In genomic region chr19:6501740-6502648, GRCh38 we compare ENCODE assay signal across 8 cellular contexts. TPM values are rescaled to one million over a fixed set of nuclear protein-coding genes. Genes with fewer than 3 reads are reported as not detected.
A peak's percentile ranks its signal among the peaks of the same experiment; 100 is the strongest.
DNase-seq lines count a peak whose midpoint lies in the region; ATAC-seq and TF ChIP-seq lines count a peak whose summit lies in the region.

Gene TUBB4A, minus strand, starts transcription at chr19:6502309. Its CDS starts 97 bp downstream, at chr19:6502212.

- CTCF ChIA-PET in IMR-90 (lab: Yijun Ruan, JAX): no interaction called here

- H2BK15ac ChIP-seq in IMR-90 (ENCODE audit: low read depth, low read length): no peak within 1 kb of the TSS

- no peak within 1 kb of the TSS for H2AK9ac ChIP-seq in IMR-90 (replicated peaks; ENCODE audit: low read depth, low read length, poor library complexity)

- H3K27me3 Mint-ChIP-seq in CD4-positive, CD25-positive, alpha-beta regulatory T cell: peaks cover 41% of the 10 kb centered on the region

- no peak within 1 kb of the TSS for H2AK5ac ChIP-seq in IMR-90 (ENCODE audit: low read depth, low read length)

- dilution Hi-C loops in IMR-90 (cut with HindIII; ENCODE audit: low sequenced_read_pairs, unreplicated experiment): no loop called here

- H3K56ac ChIP-seq in IMR-90 (ENCODE audit: extremely low read depth, insufficient read depth, low read length): no peak within 1 kb of the TSS

- no peaks in the 10 kb centered on the region for H3K9me1 ChIP-seq in IMR-90 (ENCODE audit: insufficient read depth, low read length)

- H3K79me1 ChIP-seq in IMR-90 (ENCODE audit: low read depth in 1 of 2, low read length in 2 of 2): no peaks in the 10 kb centered on the region

- ATAC-seq in CD4-positive, CD25-positive, alpha-beta regulatory T cell (ENCODE audit: low read depth in 2 of 2): peak in 1 of 2 donors; percentile 3
- ATAC-seq in IMR-90 (ENCODE audit: low read depth) (no peak; the same call in 1 of the 2 replicates), HG03342 (IDR thresholded peaks at IDR 0.05; ENCODE audit: unreplicated experiment) (no peak), GM18873 (IDR thresholded peaks at IDR 0.05; ENCODE audit: low FRiP score, unreplicated experiment) (no peak), GM18909 (IDR thresholded peaks at IDR 0.05; ENCODE audit: poor library complexity, unreplicated experiment) (no peak)

- peak within 1 kb of the TSS; percentile 32 to 91 (median 74) for H3K4me3 Mint-ChIP-seq in CD4-positive, CD25-positive, alpha-beta regulatory T cell

- in situ Hi-C loops in IMR-90 (cut with MboI; ENCODE audit: low sequenced_read_pairs): no loop called here

- POLR2A ChIA-PET in IMR-90 (lab: Charles Lee; ENCODE audit: unreplicated experiment): no interaction called here

- no peaks in the 10 kb centered on the region for H4K20me1 ChIP-seq in IMR-90 (ENCODE audit: insufficient read depth, low read length)

- TF ChIP-seq RAD21 in IMR-90 (IDR thresholded peaks at IDR 0.05; ENCODE audit: low read length): no peak

- H2BK5ac ChIP-seq in IMR-90 (ENCODE audit: low read depth, low read length, poor library complexity, severe bottlenecking): no peak within 1 kb of the TSS

- no peaks in the 10 kb centered on the region for H3K9me3 ChIP-seq in CD4-positive, CD25-positive, alpha-beta regulatory T cell (ENCODE audit: control insufficient read depth in 2 of 2, low read length in 2 of 2)
- no peaks in the 10 kb centered on the region for H3K9me3 ChIP-seq in IMR-90 (ENCODE audit: control insufficient read depth, insufficient read depth, low read length)
- H3K9me3 ChIP-seq in iPS DF 6.9 (ENCODE audit: control insufficient read depth, insufficient read depth, low read length): no peaks in the 10 kb centered on the region
- H3K9me3 ChIP-seq in spleen: no peaks in the 10 kb centered on the region

- TF ChIP-seq CTCF in IMR-90 (conservative IDR thresholded peaks at IDR 0.05; ENCODE audit: low read depth, low read length) (no peak), spleen (IDR thresholded peaks at IDR 0.05 in 8 of 11, conservative IDR thresholded peaks at IDR 0.05 in 3 of 11) (no peak)

- intact Hi-C loops in IMR-90 (cut with micrococcal nuclease) (no loop called here), spleen (cut with DNase I; ENCODE audit: low total_unique reads) (no loop called here)

- peak within 1 kb of the TSS in 1 of 3 donors; percentile 79 for H3K27ac Mint-ChIP-seq in CD4-positive, CD25-positive, alpha-beta regulatory T cell

- no peak within 1 kb of the TSS for H2BK20ac ChIP-seq in IMR-90 (ENCODE audit: low read depth, low read length)

- H4K91ac ChIP-seq in IMR-90 (ENCODE audit: insufficient read depth, low read depth, low read length): no peak within 1 kb of the TSS

- peaks cover 9% of the 10 kb centered on the region for H3K27me3 ChIP-seq in CD4-positive, CD25-positive, alpha-beta regulatory T cell (ENCODE audit: control insufficient read depth, insufficient read depth, low read length)
- H3K27me3 ChIP-seq in IMR-90 (ENCODE audit: control insufficient read depth, insufficient read depth, low read length): peaks cover 23% of the 10 kb centered on the region
- H3K27me3 ChIP-seq in iPS DF 6.9 (ENCODE audit: control insufficient read depth, insufficient read depth, low read length): no peaks in the 10 kb centered on the region
- peaks cover 0 to 46% (median 14%) of the 10 kb centered on the region in 7 donors for H3K27me3 ChIP-seq in spleen (replicated peaks in 1 of 7)

- no peak within 1 kb of the TSS for H3K9ac ChIP-seq in IMR-90 (ENCODE audit: low read depth, low read length)

- H3K36me3 Mint-ChIP-seq in CD4-positive, CD25-positive, alpha-beta regulatory T cell: no peaks in the 10 kb centered on the region

- peaks cover 0 to 19% (median 9%) of the 10 kb centered on the region in 4 donors for H3K4me1 Mint-ChIP-seq in CD4-positive, CD25-positive, alpha-beta regulatory T cell

- peak within 1 kb of the TSS; percentile 56 for H2AFZ ChIP-seq in IMR-90 (replicated peaks; ENCODE audit: low read length, poor library complexity)

- no peak for DNase-seq in CD4-positive, CD25-positive, alpha-beta regulatory T cell
- DNase-seq in IMR-90 (no peak), iPS DF 6.9 (ENCODE audit: low read depth, low spot score) (no peak), spleen (peak; percentile 86)
- DNase-seq in activated naive CD4-positive, alpha-beta T cell treated with anti-CD3 and anti-CD28 coated beads, Interleukin-2, amount 50 U/mL, for 16 hours: peak; percentile 61

- H3K4me1 ChIP-seq in CD4-positive, CD25-positive, alpha-beta regulatory T cell (ENCODE audit: control insufficient read depth, insufficient read depth, low read length, poor library complexity, severe bottlenecking): peaks cover 19% of the 10 kb centered on the region
- H3K4me1 ChIP-seq in IMR-90 (ENCODE audit: control insufficient read depth, insufficient read depth, low read length): no peaks in the 10 kb centered on the region
- H3K4me1 ChIP-seq in iPS DF 6.9 (ENCODE audit: control insufficient read depth, insufficient read depth, low read length): 0 out of 2 replicates have a peak, but pooled peaks cover 1% of the 10 kb centered on the region
- H3K4me1 ChIP-seq in spleen: peaks cover 8 to 69% (median 42%) of the 10 kb centered on the region in 6 donors

- H4K5ac ChIP-seq in IMR-90 (ENCODE audit: low read depth, low read length): no peak within 1 kb of the TSS

- H3K4ac ChIP-seq in IMR-90 (ENCODE audit: low read depth, low read length): no peak within 1 kb of the TSS

- no peak within 1 kb of the TSS for H3K4me2 ChIP-seq in IMR-90 (ENCODE audit: low read depth, low read length)

- H4K8ac ChIP-seq in IMR-90 (ENCODE audit: low read depth in 2 of 2, low read length in 2 of 2): no peak within 1 kb of the TSS

- WGBS in IMR-90 (ENCODE audit: extremely low coverage in 2 of 2, insufficient read length in 1 of 2), 2 experiments: 2% methylated on average over 34 of the region's 71 CpGs; no CpG with 5 or more reads in 1 of the 2 experiments
- no CpG with 5 or more reads among the region's 71 CpGs for WGBS in iPS DF 6.9 (ENCODE audit: insufficient coverage, insufficient read length)
- 1 to 3% (median 2%) methylated on average over 40 to 71 of the region's 71 CpGs for WGBS in spleen, 5 donors

- no peak within 1 kb of the TSS for H3K18ac ChIP-seq in IMR-90 (ENCODE audit: low read depth, low read length)

- H2BK120ac ChIP-seq in IMR-90 (ENCODE audit: low read depth, low read length): no peak within 1 kb of the TSS

- H3K36me3 ChIP-seq in CD4-positive, CD25-positive, alpha-beta regulatory T cell (ENCODE audit: control insufficient read depth, insufficient read depth, low read length): no peaks in the 10 kb centered on the region
- H3K36me3 ChIP-seq in IMR-90 (ENCODE audit: control insufficient read depth, insufficient read depth, low read length) (no peaks in the 10 kb centered on the region), iPS DF 6.9 (ENCODE audit: control insufficient read depth, insufficient read depth, low read length) (no peaks in the 10 kb centered on the region), spleen (no peaks in the 10 kb centered on the region)

- H3K4me3 ChIP-seq in CD4-positive, CD25-positive, alpha-beta regulatory T cell (ENCODE audit: low read depth, low read length): no peak within 1 kb of the TSS
- H3K4me3 ChIP-seq in IMR-90 (ENCODE audit: insufficient read depth, low read depth, low read length) (no peak within 1 kb of the TSS), iPS DF 6.9 (ENCODE audit: low read length) (peak within 1 kb of the TSS; percentile 62), spleen (peak within 1 kb of the TSS; percentile 47 to 78 (median 59))

- H3K14ac ChIP-seq in IMR-90 (replicated peaks; ENCODE audit: low read depth, low read length): no peak within 1 kb of the TSS

- TF ChIP-seq POLR2A in IMR-90 (IDR thresholded peaks at IDR 0.05; ENCODE audit: low read depth, low read length): no peak
- no peak for TF ChIP-seq POLR2A in spleen (IDR thresholded peaks at IDR 0.05)

- no peak within 1 kb of the TSS for H3K27ac ChIP-seq in CD4-positive, CD25-positive, alpha-beta regulatory T cell (ENCODE audit: insufficient read depth, low read length, poor library complexity, severe bottlenecking)
- H3K27ac ChIP-seq in IMR-90 (ENCODE audit: insufficient read depth, low read length) (no peak within 1 kb of the TSS), iPS DF 6.9 (ENCODE audit: low read length) (no peak within 1 kb of the TSS), spleen (peak within 1 kb of the TSS in 6 of 8 donors; percentile 44 to 79 (median 65))

- no peak within 1 kb of the TSS for H3K23ac ChIP-seq in IMR-90 (ENCODE audit: low read depth, low read length)

- BruUV-seq in IMR-90 (replicated peaks; lab: Mats Ljungman, UMichigan): no TSS peak

- peaks cover 0 to 5% (median 0%) of the 10 kb centered on the region in 7 donors for H3K9me3 Mint-ChIP-seq in CD4-positive, CD25-positive, alpha-beta regulatory T cell

TF ChIP-seq in IMR-90, 13 proteins besides CTCF, POLR2A, EP300 and RAD21:
- TF ChIP-seq NFE2L2 (IDR thresholded peaks at IDR 0.05; ENCODE audit: low read depth, low read length): no peak

RNA-seq across cellular contexts. Expression of gene TUBB4A, which starts in this region (rescaled TPM):
- total RNA-seq in CD4-positive, CD25-positive, alpha-beta regulatory T cell: 1.3 TPM
- polyA plus RNA-seq in CD4-positive, CD25-positive, alpha-beta regulatory T cell: 1 to 10 TPM in 1 of 4 donors, under 1 TPM in 1, not detected in 2; 0.36 to 1.0 TPM
- total RNA-seq in IMR-90 (2012; rRNA removed): not detected in 2 replicates
- polyA plus RNA-seq in IMR-90 (2012; rRNA removed): not detected in 2 replicates
- polyA plus RNA-seq in IMR-90 (2012; cell fraction: cytosol; rRNA removed): not detected in 2 replicates
- not detected in 2 replicates for polyA plus RNA-seq in IMR-90 (2012; cell fraction: nucleus; rRNA removed; ENCODE audit: low replicate concordance)
- 10 to 100 TPM; 11.4 to 23.8 (median 20.7) TPM for total RNA-seq in spleen
- polyA plus RNA-seq in spleen: 1 to 10 TPM; 1.7 to 7.2 (median 2.0) TPM

Comparison
In these comparisons a context has a peak if more than half of its experiments do, and no peak if none do; other contexts are left out.
1. DNase-seq: peak in activated naive CD4-positive, alpha-beta T cell treated with anti-CD3 and anti-CD28 coated beads, Interleukin-2, amount 50 U/mL, for 16 hours (single experiment) and spleen (single experiment); none in CD4-positive, CD25-positive, alpha-beta regulatory T cell (0 of 3), IMR-90 (single experiment) and iPS DF 6.9 (single experiment).
2. H3K27ac ChIP-seq: peak in spleen (6 of 8); none in CD4-positive, CD25-positive, alpha-beta regulatory T cell (single experiment), IMR-90 (single experiment) and iPS DF 6.9 (single experiment).
3. H3K4me3 ChIP-seq: peak in iPS DF 6.9 (single experiment) and spleen (8 of 8); none in CD4-positive, CD25-positive, alpha-beta regulatory T cell (single experiment) and IMR-90 (single experiment).